ENCODE assay signal across 11 cellular contexts in the genomic region with DNA sequence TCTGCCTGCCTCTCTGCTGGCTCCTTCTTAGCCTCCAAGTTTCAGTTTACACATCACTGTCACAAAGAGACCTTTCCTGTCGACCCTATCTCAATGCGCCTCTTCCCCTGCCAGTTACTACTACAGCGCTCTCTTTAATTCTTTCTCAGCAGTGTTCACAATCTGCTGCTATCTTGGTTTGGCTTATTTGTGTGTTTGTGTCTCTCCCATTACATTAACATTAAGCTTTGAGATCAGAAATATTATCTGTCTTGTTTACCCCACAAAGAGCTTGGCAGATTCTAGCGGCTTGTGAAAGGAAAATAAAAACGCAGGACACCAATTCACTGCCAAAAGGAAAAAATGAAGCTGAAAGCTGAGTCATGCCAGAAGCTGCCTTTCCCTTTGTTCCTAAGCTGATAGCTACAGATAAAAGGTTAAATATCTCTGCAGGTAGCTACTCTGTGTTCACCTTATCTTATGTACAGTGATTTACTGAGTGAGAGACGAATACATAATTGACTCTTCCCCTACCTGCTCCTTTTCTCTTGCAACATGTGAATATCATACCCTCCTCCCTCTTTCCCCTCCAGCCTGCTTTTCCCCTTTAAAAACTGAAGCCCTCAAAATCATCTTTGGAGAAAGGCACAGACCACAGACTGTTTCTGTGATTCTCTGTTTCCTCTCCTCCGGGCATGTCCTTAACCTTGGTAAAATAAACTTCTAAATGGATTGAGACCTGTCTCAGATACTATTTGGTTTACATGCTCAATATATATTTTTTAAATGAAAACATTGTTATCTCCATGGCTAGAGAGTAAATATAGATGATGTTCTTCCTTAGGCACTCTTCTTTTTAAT. TPM values are rescaled to one million over a fixed set of nuclear protein-coding genes. Genes with fewer than 3 reads are reported as not detected.
A peak's percentile ranks its signal among the peaks of the same experiment; 100 is the strongest.
DNase-seq lines count a peak whose midpoint lies in the region; ATAC-seq and TF ChIP-seq lines count a peak whose summit lies in the region.
"Had no signal": no experiment of that assay in that cellular context is flagged by ENCODE, and none has a peak within 500 bp of the region (broad histone marks: within the 10 kb centered on the region; RNA-seq: fewer than 3 reads in every experiment).

No MANE protein-coding gene starts in this region.

- H3K36me3 ChIP-seq in uterus, result no peaks in the 10 kb centered on the region

- peak; percentile 58 for ATAC-seq in left ventricle myocardium superior
- no peak for ATAC-seq in left cardiac atrium
- ATAC-seq in HG03342 (IDR thresholded peaks at IDR 0.05; ENCODE audit: unreplicated experiment), result no peak

- TF ChIP-seq CTCF in VCaP (conservative IDR thresholded peaks at IDR 0.05) (no peak), uterus (IDR thresholded peaks at IDR 0.05) (no peak)

- DNase-seq in left ventricle myocardium superior (no peak), left cardiac atrium (no peak), iris pigment epithelial cell (ENCODE audit: low read depth) (peak; percentile 73), uterus (no peak), NCI-H446 treated with DMSO at 0.1 percent for 48 hours (lab: John Stamatoyannopoulos, UW) (no peak), NCI-H82 (lab: John Stamatoyannopoulos, UW) (no peak)
- DNase-seq: activated CD4-positive, CD25-positive, alpha-beta regulatory T cell treated with anti-CD3 and anti-CD28 coated beads, Interleukin-2, amount 50 U/mL, for 72 hours; CD4-positive, alpha-beta T cell; Karpas-422 had no signal

- intact Hi-C loops in left ventricle myocardium superior (cut with micrococcal nuclease) (no loop called here), left cardiac atrium (cut with DNase I) (no loop called here), uterus (cut with DNase I; ENCODE audit: low total_unique reads) (no loop called here)

- H3K27ac ChIP-seq in VCaP (peak overlapping the region; percentile 88), uterus (peak overlapping the region; percentile 4 to 21)

- no peak for TF ChIP-seq POLR2A in uterus (IDR thresholded peaks at IDR 0.05)

- H3K9me3 ChIP-seq in uterus, result no peaks in the 10 kb centered on the region

- H3K27me3 ChIP-seq in uterus, result no peaks in the 10 kb centered on the region

- no peak overlapping the region for H3K4me3 ChIP-seq in uterus

- no peaks in the 10 kb centered on the region for H3K4me1 ChIP-seq in uterus

RNA-seq across cellular contexts. Expression of gene SLC9A7, which starts 19.3 kb away (rescaled TPM):
- total RNA-seq in left ventricle myocardium superior, result 4.6 TPM
- 1 to 10 TPM; 4.0 to 4.8 TPM for total RNA-seq in left cardiac atrium
- total RNA-seq in uterus, result 1 to 10 TPM in 2 of 4 donors, under 1 TPM in 2; 0.51 to 6.4 (median 3.3) TPM

RNA-seq across cellular contexts. Expression of gene RP2, which starts 58.7 kb away (rescaled TPM):
- total RNA-seq in left ventricle myocardium superior, result 3.1 TPM
- total RNA-seq in left cardiac atrium, result 1 to 10 TPM; 5.7 to 5.9 TPM
- 10 to 100 TPM in 1 of 4 donors, 1 to 10 TPM in 3; 1.0 to 33.0 (median 7.0) TPM for total RNA-seq in uterus
